Comparison of ENCODE assay signal across 8 cellular contexts in genomic region chr5:111512026-111512405, GRCh38. TPM values are rescaled to one million over a fixed set of nuclear protein-coding genes. Genes with fewer than 3 reads are reported as not detected.
A peak's percentile ranks its signal among the peaks of the same experiment; 100 is the strongest.
DNase-seq lines count a peak whose midpoint lies in the region; ATAC-seq and TF ChIP-seq lines count a peak whose summit lies in the region.

No MANE protein-coding gene starts in this region.

- H3K27ac ChIP-seq in layer of hippocampus (ENCODE audit: low read depth, low read length) = peak overlapping the region; percentile 90
- peak overlapping the region; percentile 79 for H3K27ac ChIP-seq in temporal lobe (ENCODE audit: low read depth, low read length)

- ATAC-seq in GM21528 (IDR thresholded peaks at IDR 0.05; ENCODE audit: low FRiP score, unreplicated experiment) = peak; percentile 31
- ATAC-seq in GM18868 (IDR thresholded peaks at IDR 0.05; ENCODE audit: unreplicated experiment) = no peak

- TF ChIP-seq CTCF in Calu3 (IDR thresholded peaks at IDR 0.05; ENCODE audit: unreplicated experiment) (no peak), brain (conservative IDR thresholded peaks at IDR 0.05) (no peak)

- CTCF ChIA-PET in Calu3 (lab: Charles Lee) = interaction anchor here (2.1 kb wide), 1 partner anchor 20 kb away, joined by 13 read pairs; no protein-coding TSS in a partner anchor

- H3K4me3 Mint-ChIP-seq in Calu3 (ENCODE audit: low read depth, unreplicated experiment) (peak overlapping the region; percentile 98), brain (peak overlapping the region; percentile 89 to 96 (median 94))

- no peaks in the 10 kb centered on the region for H3K27me3 ChIP-seq in layer of hippocampus (ENCODE audit: control insufficient read depth, insufficient read depth, low read length)

- peaks cover 32% of the 10 kb centered on the region for H3K36me3 Mint-ChIP-seq in Calu3 (ENCODE audit: insufficient read depth, unreplicated experiment)
- H3K36me3 Mint-ChIP-seq in brain = no peaks in the 10 kb centered on the region

- no peaks in the 10 kb centered on the region for H3K9me3 Mint-ChIP-seq in Calu3 (ENCODE audit: low read depth, unreplicated experiment)
- no peaks in the 10 kb centered on the region for H3K9me3 Mint-ChIP-seq in brain

- H3K27me3 Mint-ChIP-seq in Calu3 (ENCODE audit: unreplicated experiment) (no peaks in the 10 kb centered on the region), brain (peaks cover 11% of the 10 kb centered on the region)

- BruUV-seq in Calu3 (replicated peaks; lab: Mats Ljungman, UMichigan) = no TSS peak

- DNase-seq in Calu3 = no peak
- DNase-seq in NCI-H2029 (lab: John Stamatoyannopoulos, UW) = peak; percentile 61
- DNase-seq in NCI-H1436 treated with DMSO at 0.1 percent for 48 hours (lab: John Stamatoyannopoulos, UW) = no peak

- intact Hi-C loops in Calu3 (cut with micrococcal nuclease; ENCODE audit: unreplicated experiment) = no loop called here

- H3K4me1 Mint-ChIP-seq in Calu3 (ENCODE audit: low read depth, unreplicated experiment) (peaks cover 30% of the 10 kb centered on the region), brain (peaks cover 67% of the 10 kb centered on the region)

- H3K27ac Mint-ChIP-seq in Calu3 (ENCODE audit: unreplicated experiment) (peak overlapping the region; percentile 83), brain (peak overlapping the region; percentile 75 to 98 (median 97))

RNA-seq across cellular contexts. Expression of gene STARD4, which starts 0.3 kb away (rescaled TPM):
- 65.0 and 66.6 TPM in 2 replicates for total RNA-seq in Calu3 (2022)
- polyA plus RNA-seq in brain (ENCODE audit: insufficient read depth, low read depth, low replicate concordance) = 5.1 TPM
- total RNA-seq in temporal lobe = 31.2 TPM
